In genomic region chr10:104711167-104711765, GRCh38 we compare ENCODE assay signal across 17 cellular contexts.
DNase-seq lines count a peak whose midpoint lies in the region; ATAC-seq and TF ChIP-seq lines count a peak whose summit lies in the region.
"Had no signal": no experiment of that assay in that cellular context is flagged by ENCODE, and none has a peak within 500 bp of the region (broad histone marks: within the 10 kb centered on the region; RNA-seq: fewer than 3 reads in every experiment).

No MANE protein-coding gene starts in this region.

- no peaks in the 10 kb centered on the region for H3K27me3 Mint-ChIP-seq in endodermal cell (ENCODE audit: insufficient read depth)

- no peaks in the 10 kb centered on the region for H3K36me3 ChIP-seq in endodermal cell (ENCODE audit: control insufficient read depth, insufficient read depth, low read length)
- no peaks in the 10 kb centered on the region for H3K36me3 ChIP-seq in transverse colon
- H3K36me3 ChIP-seq in mucosa of descending colon (ENCODE audit: low read depth), result no peaks in the 10 kb centered on the region
- H3K36me3 ChIP-seq: BLaER1 treated with 17β-estradiol and CSF1 and Interleukin-3, amounts not matched to agents 10 nM and 100 nM had no signal

- H3K4me1 ChIP-seq in endodermal cell (ENCODE audit: control insufficient read depth, insufficient read depth, low read length) (peaks cover 14% of the 10 kb centered on the region), transverse colon (no peaks in the 10 kb centered on the region), mucosa of descending colon (ENCODE audit: low read depth) (no peaks in the 10 kb centered on the region)
- H3K4me1 ChIP-seq: BLaER1 treated with 17β-estradiol and CSF1 and Interleukin-3, amounts not matched to agents 10 nM and 100 nM had no signal

- no peaks in the 10 kb centered on the region for H3K36me3 Mint-ChIP-seq in endodermal cell (ENCODE audit: low read depth)
- H3K36me3 Mint-ChIP-seq: IgD-negative memory B cell had no signal

- peaks cover 44% of the 10 kb centered on the region for H3K4me1 Mint-ChIP-seq in endodermal cell
- H3K4me1 Mint-ChIP-seq: IgD-negative memory B cell had no signal

- WGBS in endodermal cell (ENCODE audit: insufficient coverage in 1 of 2, insufficient read length in 1 of 2), 2 experiments, result 74 to 84% methylated on average over 3 of the region's 3 CpGs
- WGBS in transverse colon (ENCODE audit: low coverage in 1 of 2), 2 donors, result 20 to 53% methylated on average over 1 to 3 of the region's 3 CpGs

- H3K9me3 ChIP-seq in endodermal cell (ENCODE audit: control insufficient read depth, low read length) (no peaks in the 10 kb centered on the region), transverse colon (no peaks in the 10 kb centered on the region), mucosa of descending colon (no peaks in the 10 kb centered on the region)
- H3K9me3 ChIP-seq: BLaER1 treated with 17β-estradiol and CSF1 and Interleukin-3, amounts not matched to agents 10 nM and 100 nM had no signal

- no peaks in the 10 kb centered on the region for H3K9me3 Mint-ChIP-seq in endodermal cell

- TF ChIP-seq EP300 in transverse colon (IDR thresholded peaks at IDR 0.05; ENCODE audit: low read depth), result no peak

- H3K4me3 Mint-ChIP-seq in endodermal cell, result no peak overlapping the region
- H3K4me3 Mint-ChIP-seq: IgD-negative memory B cell had no signal

- no peak for TF ChIP-seq POLR2A in transverse colon (IDR thresholded peaks at IDR 0.05)

- in situ Hi-C loops in transverse colon (cut with MboI; ENCODE audit: low pct_ligation_motif_present in 1 of 4, low pct_unique_long_range_greater_than_20kb in 1 of 4, low sequenced_read_pairs in 3 of 4), result no loop called here

- H3K27ac Mint-ChIP-seq in endodermal cell, result no peak overlapping the region

- H3K4me3 ChIP-seq in endodermal cell (ENCODE audit: low read length) (no peak overlapping the region), transverse colon (no peak overlapping the region), mucosa of descending colon (no peak overlapping the region)
- H3K4me3 ChIP-seq: BLaER1 treated with 17β-estradiol and CSF1 and Interleukin-3, amounts not matched to agents 10 nM and 100 nM; SK-N-MC had no signal

- intact Hi-C loops in Right ventricle myocardium superior (cut with DNase I), result no loop called here
- intact Hi-C loops in cardiac septum (cut with DNase I), result no loop called here
- intact Hi-C loops in transverse colon (cut with DNase I; ENCODE audit: low total_unique reads), result no loop called here
- intact Hi-C loops in mucosa of descending colon (cut with DNase I, micrococcal nuclease), result no loop called here

- TF ChIP-seq CTCF in endodermal cell (conservative IDR thresholded peaks at IDR 0.05) (no peak), transverse colon (IDR thresholded peaks at IDR 0.05) (no peak), mucosa of descending colon (IDR thresholded peaks at IDR 0.05) (no peak)

- no peak overlapping the region for H3K27ac ChIP-seq in endodermal cell (ENCODE audit: low read depth, low read length)
- H3K27ac ChIP-seq in transverse colon, result no peak overlapping the region
- H3K27ac ChIP-seq: BLaER1 treated with 17β-estradiol and CSF1 and Interleukin-3, amounts not matched to agents 10 nM and 100 nM; SK-N-MC had no signal

- no peak for DNase-seq in Right ventricle myocardium superior
- no peak for DNase-seq in cardiac septum (ENCODE audit: low spot score)
- DNase-seq in endodermal cell, result peak; percentile 78
- peak; percentile 92 for DNase-seq in islet precursor cell
- no peak for DNase-seq in transverse colon
- DNase-seq in mucosa of descending colon, result no peak
- no peak for DNase-seq in amniotic stem cell (lab: John Stamatoyannopoulos, UW)
- DNase-seq: HCEC 1CT, MV-4-11, NCI-H1417 treated with DMSO at 0.1 percent for 48 hours, NCI-H2029 treated with DMSO at 0.1 percent for 48 hours, NCI-H524, PC-3 had no signal

- H3K27me3 ChIP-seq in endodermal cell (ENCODE audit: control insufficient read depth, insufficient read depth, low read length, poor library complexity, severe bottlenecking) (no peaks in the 10 kb centered on the region), transverse colon (no peaks in the 10 kb centered on the region)
- H3K27me3 ChIP-seq: BLaER1 treated with 17β-estradiol and CSF1 and Interleukin-3, amounts not matched to agents 10 nM and 100 nM had no signal

- no peak overlapping the region for H3K9ac ChIP-seq in endodermal cell (ENCODE audit: extremely low read depth, low read length, poor library complexity, severe bottlenecking)
- H3K9ac ChIP-seq: BLaER1 treated with 17β-estradiol and CSF1 and Interleukin-3, amounts not matched to agents 10 nM and 100 nM had no signal

- peak; percentile 78 for ATAC-seq in Right ventricle myocardium superior (ENCODE audit: poor library complexity)
- ATAC-seq in mucosa of descending colon, result no peak
- ATAC-seq in HG03095 (IDR thresholded peaks at IDR 0.05; ENCODE audit: unreplicated experiment), result no peak
- ATAC-seq: PC-3 had no signal

Comparison
In these comparisons a context has a peak if more than half of its experiments do, and no peak if none do; other contexts are left out.
1. DNase-seq: peak in endodermal cell (single experiment) and islet precursor cell (single experiment); none in Right ventricle myocardium superior (single experiment), cardiac septum (single experiment), transverse colon (single experiment), mucosa of descending colon (0 of 3) and amniotic stem cell (single experiment).